10 cellular contexts compared by ENCODE assay signal in the genomic region with DNA sequence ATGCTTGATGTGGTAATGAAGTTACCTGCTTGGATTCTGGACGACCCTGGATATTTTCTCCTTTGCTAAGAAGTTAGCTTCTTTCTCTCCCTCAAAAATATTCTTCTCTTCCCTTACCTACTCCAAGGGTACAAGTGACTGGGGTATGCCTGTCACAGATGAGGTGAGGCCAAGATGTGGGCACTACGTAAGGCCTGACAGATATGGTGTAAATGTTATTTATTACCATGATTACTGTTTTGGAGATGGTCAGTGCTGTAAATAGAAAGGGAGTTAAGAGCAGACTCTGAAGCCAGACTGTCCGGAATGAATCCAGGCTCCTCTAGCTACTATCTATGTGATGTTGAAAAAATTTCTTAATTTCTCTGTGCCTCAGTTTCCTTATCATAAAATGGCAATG. TPM values are rescaled to one million over a fixed set of nuclear protein-coding genes. Genes with fewer than 3 reads are reported as not detected.
DNase-seq lines count a peak whose midpoint lies in the region; ATAC-seq, FAIRE-seq and TF ChIP-seq lines count a peak whose summit lies in the region.
"Had no signal": no experiment of that assay in that cellular context is flagged by ENCODE, and none has a peak within 500 bp of the region (broad histone marks: within the 10 kb centered on the region; RNA-seq: fewer than 3 reads in every experiment).

No MANE protein-coding gene starts in this region.

- no peak for DNase-seq in HepG2 (ENCODE audit: low spot score)
- no peak for DNase-seq in right lobe of liver
- DNase-seq in G401 (ENCODE audit: low spot score): no peak
- no peak for DNase-seq in dedifferentiated amniotic fluid mesenchymal stem cell (ENCODE audit: extremely low spot score)
- no peak for DNase-seq in kidney glomerular epithelial cell (lab: John Stamatoyannopoulos, UW)
- DNase-seq in NCI-H128 (lab: John Stamatoyannopoulos, UW; ENCODE audit: unreplicated experiment): no peak
- DNase-seq: activated naive CD4-positive, alpha-beta T cell treated with Interleukin-2 at 50 U/mL for 16 hours; NCI-H1930 had no signal

- POLR2A ChIA-PET in HepG2 (lab: Yijun Ruan, JAX): interaction anchor here (1.2 to 1.7 kb wide), 7 partner anchors 8 to 247 kb away, joined by 4 to 16 read pairs (median 5); a partner anchor contains a TSS

- H3K4me2 ChIP-seq in HepG2 (ENCODE audit: low read depth, low read length): peak overlapping the region; percentile 90

- no peak for TF ChIP-seq RAD21 in HepG2 (CRISPR knock-in tag; IDR thresholded peaks at IDR 0.05)

- H3K79me2 ChIP-seq in HepG2 (ENCODE audit: insufficient read depth, low read length): peaks cover 44% of the 10 kb centered on the region

- BruUV-seq in HepG2 (replicated peaks; lab: Mats Ljungman, UMichigan): TSS peak; percentile 65

- TF ChIP-seq CTCF in HepG2 (CRISPR knock-in tag; IDR thresholded peaks at IDR 0.05): no peak
- TF ChIP-seq CTCF in right lobe of liver (IDR thresholded peaks at IDR 0.05): no peak
- TF ChIP-seq CTCF in WI38 (IDR thresholded peaks at IDR 0.05; ENCODE audit: low read depth, low read length): no peak

- H3K4me1 ChIP-seq in HepG2 (ENCODE audit: insufficient read depth, low read length) (peaks cover 36% of the 10 kb centered on the region), right lobe of liver (peaks cover 0 to 25% (median 3%) of the 10 kb centered on the region in 4 donors), iPS-20b (ENCODE audit: insufficient read depth, low read length) (peaks cover 26% of the 10 kb centered on the region)

- H3K9ac ChIP-seq in HepG2 (ENCODE audit: insufficient read depth, low read depth, low read length): peak overlapping the region; percentile 85
- peak overlapping the region; percentile 94; the same call in 1 of the 2 replicates for H3K9ac ChIP-seq in iPS-20b (ENCODE audit: low read depth, low read length)

- ATAC-seq in HepG2 (no peak), right lobe of liver (no peak)

- whole genome bisulfite sequencing in HepG2 (ENCODE audit: low lambda C conversion rate): 72% methylated on average over 3 of the region's 3 CpGs
- 84% methylated on average over 3 of the region's 3 CpGs for WGBS in right lobe of liver (ENCODE audit: insufficient coverage, low coverage, low lambda C conversion rate, missing lambda C conversion rate)

- peak overlapping the region; percentile 71 for H3K27ac ChIP-seq in HepG2 (ENCODE audit: extremely low read length, insufficient read depth, low read length)
- no peak overlapping the region for H3K27ac ChIP-seq in right lobe of liver
- H3K27ac ChIP-seq in iPS-20b (ENCODE audit: low read length): no peak overlapping the region

- no peaks in the 10 kb centered on the region; a peak in 1 of 5 replicates for H3K27me3 ChIP-seq in HepG2 (ENCODE audit: control insufficient read depth in 1 of 2, insufficient read depth in 2 of 2, low read length in 2 of 2)
- H3K27me3 ChIP-seq in right lobe of liver: no peaks in the 10 kb centered on the region
- H3K27me3 ChIP-seq in iPS-20b (ENCODE audit: insufficient read depth, low read length): no peaks in the 10 kb centered on the region

- H3K9me3 ChIP-seq in HepG2 (ENCODE audit: low read length) (no peaks in the 10 kb centered on the region), right lobe of liver (no peaks in the 10 kb centered on the region), iPS-20b (ENCODE audit: insufficient read depth, low read depth, low read length) (no peaks in the 10 kb centered on the region)

- CTCF ChIA-PET in HepG2 (lab: Yijun Ruan, JAX; ENCODE audit: low intra/inter-chr PET ratio, low total read pairs): no interaction called here

- in situ Hi-C loops in HepG2 (cut with HindIII; ENCODE audit: extremely low pct_ligation_motif_present, low pct_unique_long_range_greater_than_20kb) (loop anchor here (25.0 kb wide), 1 partner anchor 227 kb away; a partner anchor contains a TSS), G401 (cut with HindIII; ENCODE audit: low sequenced_read_pairs) (no loop called here)

- no peaks in the 10 kb centered on the region; a peak in 1 of 5 replicates for H3K36me3 ChIP-seq in HepG2 (replicated peaks in 1 of 2; ENCODE audit: control insufficient read depth in 1 of 2, insufficient read depth in 2 of 2, low read length in 2 of 2)
- no peaks in the 10 kb centered on the region for H3K36me3 ChIP-seq in right lobe of liver
- peaks cover 4% of the 10 kb centered on the region; the same call in 1 of the 2 replicates for H3K36me3 ChIP-seq in iPS-20b (ENCODE audit: insufficient read depth, low read depth, low read length)

- no peak overlapping the region for H2AFZ ChIP-seq in HepG2 (ENCODE audit: low read length)

- TF ChIP-seq EP300 in HepG2 (IDR thresholded peaks at IDR 0.05; ENCODE audit: low read depth in 2 of 2, low read length in 2 of 2) (no peak), HepG2 (CRISPR knock-in tag; IDR thresholded peaks at IDR 0.05; ENCODE audit: borderline replicate concordance) (no peak)

- no peak for TF ChIP-seq POLR2A in HepG2 (IDR thresholded peaks at IDR 0.05; ENCODE audit: insufficient read depth in 1 of 2, low read depth in 2 of 2, low read length in 2 of 2)
- no peak for TF ChIP-seq POLR2A in right lobe of liver (IDR thresholded peaks at IDR 0.05)

- H4K20me1 ChIP-seq in HepG2 (ENCODE audit: insufficient read depth, low read length): peaks cover 19% of the 10 kb centered on the region

- FAIRE-seq in HepG2 (lab: Jason Lieb, UNC): no peak

- H3K4me3 ChIP-seq in HepG2 (replicated peaks in 1 of 3; ENCODE audit: insufficient read depth in 1 of 3, low read depth in 2 of 3, low read length in 3 of 3) (peak overlapping the region; percentile 69 to 95 (median 93)), right lobe of liver (peak overlapping the region in 1 of 3 donors; percentile 92), WI38 (ENCODE audit: low read depth, low read length) (peak overlapping the region; percentile 76), iPS-20b (ENCODE audit: low read length) (peak overlapping the region; percentile 93)

- intact Hi-C loops in HepG2 (cut with micrococcal nuclease; ENCODE audit: unreplicated experiment) (loop anchor here (10.0 kb wide), 1 partner anchor 219 kb away; no protein-coding TSS in a partner anchor), right lobe of liver (cut with DNase I) (no loop called here)

TF ChIP-seq in HepG2, 621 proteins besides CTCF, POLR2A, EP300 and RAD21:
- TF ChIP-seq TOPORS (CRISPR knock-in tag; IDR thresholded peaks at IDR 0.05): 0 out of 2 replicates have a peak, but pooled peaks have one; percentile 14
- TF ChIP-seq, protein P1, sequence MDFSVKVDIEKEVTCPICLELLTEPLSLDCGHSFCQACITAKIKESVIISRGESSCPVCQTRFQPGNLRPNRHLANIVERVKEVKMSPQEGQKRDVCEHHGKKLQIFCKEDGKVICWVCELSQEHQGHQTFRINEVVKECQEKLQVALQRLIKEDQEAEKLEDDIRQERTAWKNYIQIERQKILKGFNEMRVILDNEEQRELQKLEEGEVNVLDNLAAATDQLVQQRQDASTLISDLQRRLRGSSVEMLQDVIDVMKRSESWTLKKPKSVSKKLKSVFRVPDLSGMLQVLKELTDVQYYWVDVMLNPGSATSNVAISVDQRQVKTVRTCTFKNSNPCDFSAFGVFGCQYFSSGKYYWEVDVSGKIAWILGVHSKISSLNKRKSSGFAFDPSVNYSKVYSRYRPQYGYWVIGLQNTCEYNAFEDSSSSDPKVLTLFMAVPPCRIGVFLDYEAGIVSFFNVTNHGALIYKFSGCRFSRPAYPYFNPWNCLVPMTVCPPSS (IDR thresholded peaks at IDR 0.05): no peak

RNA-seq across cellular contexts. Expression of a gene that starts 1.1 kb away (rescaled TPM):
- total RNA-seq in HepG2 (2016; rRNA removed; fragmentation: Illumina TruSeq; extraction: Trizol): 8.5 and 11.4 TPM in 2 replicates
- 37.2 and 41.8 TPM in 2 replicates for total RNA-seq in HepG2 (2016; cell fraction: cytosol; rRNA removed; fragmentation: Illumina TruSeq; extraction: Trizol; ENCODE audit: low read depth)
- total RNA-seq in HepG2 (2016; cell fraction: insoluble cytoplasmic fraction; rRNA removed; fragmentation: Illumina TruSeq; extraction: Trizol): 8.4 and 11.0 TPM in 2 replicates
- total RNA-seq in HepG2 (2016; cell fraction: membrane; rRNA removed; fragmentation: Illumina TruSeq; extraction: Trizol): 29.3 and 29.7 TPM in 2 replicates
- 14.1 and 15.2 TPM in 2 replicates for total RNA-seq in HepG2 (2016; cell fraction: nucleus; rRNA removed; fragmentation: Illumina TruSeq; extraction: Trizol)
- polyA plus RNA-seq in HepG2 (2011; rRNA removed): 8.5 and 10.3 TPM in 2 replicates
- 5.5 and 5.7 TPM in 2 replicates for polyA plus RNA-seq in HepG2 (2011; cell fraction: cytosol; rRNA removed)
- 17.1 and 17.6 TPM in 2 replicates for polyA plus RNA-seq in HepG2 (2011; cell fraction: nucleus; rRNA removed)
- 10.9 and 11.6 TPM in 2 replicates for polyA plus RNA-seq in HepG2 (2012)
- polyA plus RNA-seq in HepG2 (2016; cell fraction: cytosol; fragmentation: Illumina TruSeq; extraction: Trizol; ENCODE audit: low read depth): 0.46 and 0.57 TPM in 2 replicates
- 6.0 and 6.8 TPM in 2 replicates for polyA plus RNA-seq in HepG2 (2016; cell fraction: insoluble cytoplasmic fraction; fragmentation: Illumina TruSeq; extraction: Trizol; ENCODE audit: low read depth)
- 1.8 and 1.9 TPM in 2 replicates for polyA plus RNA-seq in HepG2 (2016; cell fraction: membrane; fragmentation: Illumina TruSeq; extraction: Trizol; ENCODE audit: low read depth)
- 7.2 and 8.5 TPM in 2 replicates for polyA plus RNA-seq in HepG2 (2016; cell fraction: nucleus; fragmentation: Illumina TruSeq; extraction: Trizol; ENCODE audit: insufficient read depth, low read depth)
- 53.1 and 88.7 TPM in 2 replicates for polyA minus RNA-seq in HepG2 (2011; rRNA and poly(A)+ RNA removed; ENCODE audit: low replicate concordance)
- polyA minus RNA-seq in HepG2 (2011; cell fraction: cytosol; rRNA and poly(A)+ RNA removed): 22.1 and 29.8 TPM in 2 replicates
- polyA minus RNA-seq in HepG2 (2011; cell fraction: nucleus; rRNA and poly(A)+ RNA removed): 49.7 and 55.7 TPM in 2 replicates
- total RNA-seq in right lobe of liver: 1 to 10 TPM; 5.7 to 8.1 (median 7.0) TPM
- total RNA-seq in G401 (2014; rRNA removed; shearing (Covaris generic)): 3.0 and 6.8 TPM in 2 replicates
